Comparison of ENCODE assay signal across 8 cellular contexts in the genomic region with DNA sequence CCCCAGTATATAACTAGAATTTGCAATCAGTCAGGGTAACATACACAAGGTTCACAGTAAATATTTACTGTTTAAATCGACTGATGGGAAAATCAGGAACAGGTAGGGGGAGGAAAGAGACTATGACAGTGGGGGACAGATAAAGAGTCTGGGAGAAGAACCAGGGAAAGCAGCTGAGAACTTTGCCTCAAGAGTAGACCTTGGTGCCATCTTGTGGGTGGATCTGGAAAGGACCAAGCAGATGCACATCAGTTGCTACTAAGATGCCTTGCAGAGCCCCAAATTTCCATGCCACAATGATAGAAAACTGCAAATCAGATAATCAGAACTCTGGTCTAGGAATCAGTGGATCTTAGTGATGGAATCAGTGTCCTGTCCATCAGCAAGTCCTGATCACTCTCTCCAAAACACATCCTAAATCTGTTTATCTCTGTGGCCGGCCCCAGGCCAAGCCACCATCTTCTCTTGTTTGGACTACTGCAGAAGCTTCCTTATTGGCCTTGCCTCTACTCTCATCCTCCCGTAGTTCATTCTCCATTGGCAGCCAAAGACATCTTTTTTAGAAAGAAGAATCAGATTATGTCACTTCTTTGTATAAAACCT.
DNase-seq lines count a peak whose midpoint lies in the region; ATAC-seq and TF ChIP-seq lines count a peak whose summit lies in the region.

No MANE protein-coding gene starts in this region.

- H3K36me3 Mint-ChIP-seq in activated B cell treated with CpG ODN at 0.5 μM for 24 hours (ENCODE audit: low read depth) (no peaks in the 10 kb centered on the region), endothelial cell (ENCODE audit: low read depth, unreplicated experiment) (no peaks in the 10 kb centered on the region), type B pancreatic cell (no peaks in the 10 kb centered on the region)

- intact Hi-C loops in activated B cell treated with CpG ODN at 0.5 μM for 24 hours (cut with micrococcal nuclease): loop anchor here (1.0 to 10.0 kb wide), 6 partner anchors 63 to 456 kb away; partner anchors contain the start of genes NMB, PDE8A and WDR73

- H3K27ac Mint-ChIP-seq in activated B cell treated with CpG ODN at 0.5 μM for 24 hours: no peak overlapping the region
- H3K27ac Mint-ChIP-seq in endothelial cell (ENCODE audit: unreplicated experiment): peak overlapping the region; percentile 49
- no peak overlapping the region for H3K27ac Mint-ChIP-seq in type B pancreatic cell

- H3K9me3 Mint-ChIP-seq in activated B cell treated with CpG ODN at 0.5 μM for 24 hours (no peaks in the 10 kb centered on the region), endothelial cell (ENCODE audit: unreplicated experiment) (no peaks in the 10 kb centered on the region), type B pancreatic cell (no peaks in the 10 kb centered on the region)

- H3K27me3 Mint-ChIP-seq in activated B cell treated with CpG ODN at 0.5 μM for 24 hours (no peaks in the 10 kb centered on the region), endothelial cell (ENCODE audit: unreplicated experiment) (peaks cover 2% of the 10 kb centered on the region), type B pancreatic cell (no peaks in the 10 kb centered on the region)

- TF ChIP-seq POLR2A in GM18505 (IDR thresholded peaks at IDR 0.05; ENCODE audit: borderline replicate concordance, extremely low read depth, insufficient read depth, insufficient read length): no peak

- TF ChIP-seq CTCF in GM12864 (IDR thresholded peaks at IDR 0.05; ENCODE audit: low read depth, low read length, missing control alignments) (peak; percentile 72), activated B cell treated with CpG ODN at 0.5 μM for 24 hours (IDR thresholded peaks at IDR 0.05) (no peak), endothelial cell (IDR thresholded peaks at IDR 0.05; ENCODE audit: unreplicated experiment) (no peak), type B pancreatic cell (conservative IDR thresholded peaks at IDR 0.05) (peak; percentile 63)

- H3K4me3 ChIP-seq in GM12864 (ENCODE audit: low read depth, low read length): no peak overlapping the region

- POLR2A ChIA-PET in activated B cell treated with CpG ODN at 0.5 μM for 24 hours (lab: Charles Lee): interaction anchor here (1.0 to 2.1 kb wide), 3 partner anchors 63 to 390 kb away, joined by 3 to 6 read pairs (median 5); partner anchors contain the start of gene WDR73

- H3K4me3 Mint-ChIP-seq in activated B cell treated with CpG ODN at 0.5 μM for 24 hours (no peak overlapping the region), endothelial cell (ENCODE audit: unreplicated experiment) (no peak overlapping the region), type B pancreatic cell (no peak overlapping the region)

- H3K4me1 Mint-ChIP-seq in activated B cell treated with CpG ODN at 0.5 μM for 24 hours (peaks cover 31% of the 10 kb centered on the region), endothelial cell (ENCODE audit: unreplicated experiment) (peaks cover 35% of the 10 kb centered on the region), type B pancreatic cell (ENCODE audit: unreplicated experiment) (peaks cover 14% of the 10 kb centered on the region)

- DNase-seq in AG08396 (ENCODE audit: low spot score): peak; percentile 48
- DNase-seq in GM12864 (ENCODE audit: low read depth): no peak
- DNase-seq in LoVo (ENCODE audit: low spot score): peak; percentile 62
- no peak for DNase-seq in activated B cell treated with CpG ODN at 0.5 μM for 24 hours
- DNase-seq in endothelial cell (ENCODE audit: low spot score): peak; percentile 59
- DNase-seq in myocyte (ENCODE audit: low read depth): peak; percentile 76
- DNase-seq in type B pancreatic cell (ENCODE audit: extremely low spot score, unreplicated experiment): no peak

- CTCF ChIA-PET in activated B cell treated with CpG ODN at 0.5 μM for 24 hours (lab: Charles Lee): interaction anchor here (0.5 to 3.4 kb wide), 10 partner anchors 31 to 474 kb away, joined by 3 to 41 read pairs (median 4); no protein-coding TSS in a partner anchor

- ATAC-seq in activated B cell treated with CpG ODN at 0.5 μM for 24 hours (ENCODE audit: low read depth) (peak; percentile 56), GM18505 (IDR thresholded peaks at IDR 0.05; ENCODE audit: unreplicated experiment) (no peak)

Comparison
In these comparisons a context has a peak if more than half of its experiments do, and no peak if none do; other contexts are left out.
1. DNase-seq: peak in AG08396 (single experiment), LoVo (single experiment), endothelial cell (single experiment) and myocyte (single experiment); none in GM12864 (single experiment), activated B cell treated with CpG ODN at 0.5 μM for 24 hours (single experiment) and type B pancreatic cell (single experiment).
2. CTCF ChIP-seq: peak in GM12864 (single experiment) and type B pancreatic cell (single experiment); none in activated B cell treated with CpG ODN at 0.5 μM for 24 hours (single experiment) and endothelial cell (single experiment).